In the genomic region with DNA sequence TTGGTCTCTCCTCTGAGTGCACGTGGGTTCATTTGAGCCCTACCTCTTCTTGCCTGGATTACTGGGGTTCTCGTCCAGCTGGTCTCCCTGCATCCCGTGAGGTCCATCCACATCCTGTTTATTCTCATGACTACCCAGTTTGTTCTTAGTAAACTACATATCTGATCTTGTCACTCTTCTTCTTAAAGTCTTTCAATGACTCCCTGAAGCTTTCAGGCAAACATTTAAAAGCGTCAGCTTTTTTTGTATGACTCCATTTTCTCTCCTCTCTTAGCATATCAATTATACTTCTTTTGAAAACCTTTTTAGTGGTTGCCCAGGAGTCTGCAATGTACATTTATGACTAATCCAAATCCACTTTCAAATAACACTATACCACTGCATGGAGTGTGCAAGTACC, we compare ENCODE assay signal across 17 cellular contexts.
"Had no signal": no experiment of that assay in that cellular context is flagged by ENCODE, and none has a peak within 500 bp of the region (broad histone marks: within the 10 kb centered on the region; RNA-seq: fewer than 3 reads in every experiment).

No MANE protein-coding gene starts in this region.

- H3K27ac ChIP-seq: body of pancreas, epithelial cell of prostate, gastrocnemius medialis, transverse colon had no signal

- H3K4me3 ChIP-seq: body of pancreas, gastrocnemius medialis, transverse colon had no signal

- H3K27me3 ChIP-seq: body of pancreas, gastrocnemius medialis, transverse colon had no signal

- H3K27ac Mint-ChIP-seq: progenitor cell of endocrine pancreas; stimulated activated memory B cell treated with anti-CD40 and anti-IgM and Interleukin-4, amounts not matched to agents 10 μg/mL and 1 μg/mL and 100 μg/mL, for 72 hours had no signal

- DNase-seq: activated CD4-positive, alpha-beta T cell treated with anti-CD3 and anti-CD28 coated beads for 1 hour; activated naive CD4-positive, alpha-beta T cell; activated T-cell treated with anti-CD3 and anti-CD28 coated beads, Interleukin-2, amount 50 U/mL, for 4 hours; amniotic stem cell; body of pancreas; cortex of kidney; effector memory CD4-positive, alpha-beta T cell; gastrocnemius medialis; midbrain; right cardiac atrium; substantia nigra; T-helper 9 cell; transverse colon had no signal

- H3K36me3 ChIP-seq: gastrocnemius medialis, transverse colon had no signal

- H3K9me3 Mint-ChIP-seq: activated T-cell treated with anti-CD3 and anti-CD28 coated beads, Interleukin-2, amount 50 U/mL, for 4 hours; central memory CD8-positive, alpha-beta T cell; stimulated activated memory B cell treated with anti-CD40 and anti-IgM and Interleukin-4, amounts not matched to agents 10 μg/mL and 1 μg/mL and 100 μg/mL, for 72 hours had no signal

- H3K9me3 ChIP-seq: body of pancreas, gastrocnemius medialis, transverse colon had no signal

- H3K4me3 Mint-ChIP-seq: activated T-cell treated with anti-CD3 and anti-CD28 coated beads, Interleukin-2, amount 50 U/mL, for 4 hours; central memory CD8-positive, alpha-beta T cell; stimulated activated memory B cell treated with anti-CD40 and anti-IgM and Interleukin-4, amounts not matched to agents 10 μg/mL and 1 μg/mL and 100 μg/mL, for 72 hours had no signal

- H3K4me1 ChIP-seq: transverse colon had no signal

- H3K27me3 Mint-ChIP-seq: central memory CD8-positive, alpha-beta T cell; progenitor cell of endocrine pancreas; stimulated activated memory B cell treated with anti-CD40 and anti-IgM and Interleukin-4, amounts not matched to agents 10 μg/mL and 1 μg/mL and 100 μg/mL, for 72 hours had no signal

- ATAC-seq: body of pancreas; gastrocnemius medialis; right cardiac atrium; stimulated activated memory B cell treated with anti-CD40 and anti-IgM and Interleukin-4, amounts not matched to agents 10 μg/mL and 1 μg/mL and 100 μg/mL, for 72 hours had no signal
